ENCODE assay signal across 16 cellular contexts in the genomic region with DNA sequence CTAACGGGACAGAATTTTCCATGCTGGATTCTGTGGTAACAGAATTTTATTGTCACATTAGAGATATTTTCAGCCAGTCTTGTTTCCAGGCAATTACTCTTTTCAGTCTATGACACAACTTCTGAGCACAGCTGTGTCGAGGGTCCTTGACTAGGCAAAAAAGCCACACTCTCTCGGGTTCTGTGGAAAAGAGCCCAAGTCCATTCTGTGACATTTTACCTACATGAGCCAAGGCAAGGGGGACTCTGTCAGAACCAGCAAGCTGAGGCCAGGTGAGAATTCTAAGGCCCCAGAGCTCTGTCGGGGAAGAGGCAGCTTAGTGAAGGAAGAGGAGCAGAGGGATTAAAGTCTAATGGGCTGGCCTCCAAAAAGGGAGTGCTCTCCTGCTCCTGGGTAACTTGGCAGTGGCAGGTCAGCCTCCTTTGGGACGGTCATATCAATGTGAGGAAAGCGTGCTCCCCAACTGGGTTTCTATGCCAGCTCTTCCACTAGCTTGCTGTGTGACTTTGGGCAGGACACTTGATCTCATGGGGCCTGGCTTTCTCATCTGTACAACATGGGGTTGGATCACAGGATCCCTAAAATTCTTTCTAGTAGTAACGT. TPM values are rescaled to one million over a fixed set of nuclear protein-coding genes. Genes with fewer than 3 reads are reported as not detected.
DNase-seq lines count a peak whose midpoint lies in the region; ATAC-seq and TF ChIP-seq lines count a peak whose summit lies in the region.
"Had no signal": no experiment of that assay in that cellular context is flagged by ENCODE, and none has a peak within 500 bp of the region (broad histone marks: within the 10 kb centered on the region; RNA-seq: fewer than 3 reads in every experiment).

No MANE protein-coding gene starts in this region.

- 48 to 55% methylated on average over 7 of the region's 7 CpGs for WGBS in thyroid gland, 2 donors

- peaks cover 4% of the 10 kb centered on the region for H3K9me3 Mint-ChIP-seq in activated T-helper 17 cell treated with anti-CD3 and anti-CD28 coated beads, Interleukin-2, amount 50 U/mL, for 72 hours
- no peaks in the 10 kb centered on the region for H3K9me3 Mint-ChIP-seq in naive thymus-derived CD4-positive, alpha-beta T cell

- peaks cover 28 to 35% of the 10 kb centered on the region in 2 donors for H3K4me1 ChIP-seq in naive thymus-derived CD4-positive, alpha-beta T cell (ENCODE audit: control insufficient read depth in 2 of 2, insufficient read depth in 2 of 2, low read length in 2 of 2)
- H3K4me1 ChIP-seq in thyroid gland = peaks cover 55 to 57% of the 10 kb centered on the region in 2 donors
- H3K4me1 ChIP-seq: BE2C had no signal

- CTCF ChIA-PET in naive thymus-derived CD4-positive, alpha-beta T cell (lab: Charles Lee) = no interaction called here

- no peak for TF ChIP-seq CTCF in thyroid gland (IDR thresholded peaks at IDR 0.05)

- intact Hi-C loops in left cardiac atrium (cut with DNase I) = no loop called here
- intact Hi-C loops in naive thymus-derived CD4-positive, alpha-beta T cell (cut with micrococcal nuclease) = no loop called here
- intact Hi-C loops in thyroid gland (cut with DNase I) = no loop called here

- peak overlapping the region; percentile 97 for H3K27ac Mint-ChIP-seq in activated T-helper 17 cell treated with anti-CD3 and anti-CD28 coated beads, Interleukin-2, amount 50 U/mL, for 72 hours
- peak overlapping the region in 5 of 9 donors; percentile 20 to 93 (median 42) for H3K27ac Mint-ChIP-seq in naive thymus-derived CD4-positive, alpha-beta T cell

- no peaks in the 10 kb centered on the region for H3K36me3 Mint-ChIP-seq in activated T-helper 17 cell treated with anti-CD3 and anti-CD28 coated beads, Interleukin-2, amount 50 U/mL, for 72 hours (ENCODE audit: low read depth)
- no peaks in the 10 kb centered on the region for H3K36me3 Mint-ChIP-seq in naive thymus-derived CD4-positive, alpha-beta T cell

- H3K9me3 ChIP-seq in naive thymus-derived CD4-positive, alpha-beta T cell (ENCODE audit: control insufficient read depth in 2 of 3, low read length in 3 of 3) = no peaks in the 10 kb centered on the region
- H3K9me3 ChIP-seq in thyroid gland = no peaks in the 10 kb centered on the region
- H3K9me3 ChIP-seq: BE2C, stomach had no signal

- ATAC-seq in activated T-helper 17 cell treated with anti-CD3 and anti-CD28 coated beads, Interleukin-2, amount 50 U/mL, for 72 hours (replicated peaks) = no peak
- peak; percentile 15 to 54 for ATAC-seq in left cardiac atrium
- no peak for ATAC-seq in naive thymus-derived CD4-positive, alpha-beta T cell
- ATAC-seq in HG03469 (IDR thresholded peaks at IDR 0.05; ENCODE audit: unreplicated experiment) = no peak
- ATAC-seq in GM18909 (IDR thresholded peaks at IDR 0.05; ENCODE audit: poor library complexity, unreplicated experiment) = no peak

- no peak for TF ChIP-seq POLR2A in thyroid gland (IDR thresholded peaks at IDR 0.05)

- POLR2A ChIA-PET in naive thymus-derived CD4-positive, alpha-beta T cell (lab: Charles Lee) = interaction anchor here (0.9 kb wide), 1 partner anchor 15 kb away, joined by 4 read pairs; no protein-coding TSS in a partner anchor

- no peak for DNase-seq in left cardiac atrium
- DNase-seq in naive thymus-derived CD4-positive, alpha-beta T cell = no peak
- peak; percentile 55 to 67 for DNase-seq in thyroid gland
- no peak for DNase-seq in SIG-M5 treated with dmso at 0.1 percent for 504 hours (lab: John Stamatoyannopoulos, UW; ENCODE audit: unreplicated experiment)
- DNase-seq: BE2C; NCI-H1105 treated with DMSO at 0.1 percent for 48 hours; NCI-H2171; nucleus accumbens; stimulated activated CD4-positive, alpha-beta T cell treated with anti-CD3 and anti-CD28 coated beads, Interleukin-12 subunit alpha, Interleukin-12 subunit beta, amount 100 ng/mL, for 4 hours; stomach; T-helper 2 cell had no signal

- no peak overlapping the region for H3K4me3 ChIP-seq in naive thymus-derived CD4-positive, alpha-beta T cell (ENCODE audit: low read length)
- H3K4me3 ChIP-seq in thyroid gland (replicated peaks in 1 of 3) = no peak overlapping the region
- H3K4me3 ChIP-seq: lung, stomach had no signal

- H3K27me3 ChIP-seq in naive thymus-derived CD4-positive, alpha-beta T cell (ENCODE audit: control insufficient read depth in 2 of 2, insufficient read depth in 2 of 2, low read length in 2 of 2) = no peaks in the 10 kb centered on the region
- no peaks in the 10 kb centered on the region for H3K27me3 ChIP-seq in thyroid gland
- H3K27me3 ChIP-seq: BE2C, stomach had no signal

- peaks cover 21% of the 10 kb centered on the region for H3K4me1 Mint-ChIP-seq in activated T-helper 17 cell treated with anti-CD3 and anti-CD28 coated beads, Interleukin-2, amount 50 U/mL, for 72 hours
- H3K4me1 Mint-ChIP-seq in naive thymus-derived CD4-positive, alpha-beta T cell = peaks cover 20 to 47% (median 40%) of the 10 kb centered on the region in 7 donors

- H3K27me3 Mint-ChIP-seq in activated T-helper 17 cell treated with anti-CD3 and anti-CD28 coated beads, Interleukin-2, amount 50 U/mL, for 72 hours = no peaks in the 10 kb centered on the region
- H3K27me3 Mint-ChIP-seq in naive thymus-derived CD4-positive, alpha-beta T cell = no peaks in the 10 kb centered on the region

- H3K4me3 Mint-ChIP-seq in activated T-helper 17 cell treated with anti-CD3 and anti-CD28 coated beads, Interleukin-2, amount 50 U/mL, for 72 hours = peak overlapping the region; percentile 43
- no peak overlapping the region for H3K4me3 Mint-ChIP-seq in naive thymus-derived CD4-positive, alpha-beta T cell

- H3K36me3 ChIP-seq in naive thymus-derived CD4-positive, alpha-beta T cell (ENCODE audit: control insufficient read depth in 2 of 3, insufficient read depth in 3 of 3, low read length in 3 of 3) = no peaks in the 10 kb centered on the region
- H3K36me3 ChIP-seq in thyroid gland = no peaks in the 10 kb centered on the region
- H3K36me3 ChIP-seq: BE2C, stomach had no signal

- H3K27ac ChIP-seq in naive thymus-derived CD4-positive, alpha-beta T cell (ENCODE audit: low read depth, low read length) = no peak overlapping the region
- peak overlapping the region; percentile 87 to 97 (median 89) for H3K27ac ChIP-seq in thyroid gland
- H3K27ac ChIP-seq: KMS-11 had no signal

RNA-seq across cellular contexts. Expression of a gene that starts 16.0 kb away (rescaled TPM):
- total RNA-seq in activated T-helper 17 cell treated with anti-CD3 and anti-CD28 coated beads, Interleukin-2, amount 50 U/mL, for 72 hours = 10 to 100 TPM; 14.9 to 15.9 TPM
- total RNA-seq in left cardiac atrium = 10 to 100 TPM; 16.0 to 21.5 TPM
- total RNA-seq in naive thymus-derived CD4-positive, alpha-beta T cell = 10 to 100 TPM in 4 of 5 experiments, 1 to 10 TPM in 1; 9.8 to 21.1 (median 15.6) TPM
- polyA plus RNA-seq in naive thymus-derived CD4-positive, alpha-beta T cell = 10 to 100 TPM in 1 of 2 donors, 1 to 10 TPM in 1; 8.0 to 11.4 TPM
- 10 to 100 TPM; 32.5 to 49.8 (median 41.6) TPM for total RNA-seq in thyroid gland

Comparison
In these comparisons a context has a peak if more than half of its experiments do, and no peak if none do; other contexts are left out.
1. ATAC-seq: peak in left cardiac atrium (2 of 2); none in activated T-helper 17 cell treated with anti-CD3 and anti-CD28 coated beads, Interleukin-2, amount 50 U/mL, for 72 hours (single experiment), naive thymus-derived CD4-positive, alpha-beta T cell (single experiment), HG03469 (single experiment) and GM18909 (single experiment).
2. DNase-seq: peak in thyroid gland (2 of 2); none in left cardiac atrium (single experiment), naive thymus-derived CD4-positive, alpha-beta T cell (0 of 9) and SIG-M5 treated with dmso at 0.1 percent for 504 hours (single experiment).